ENCODE assay signal across 17 cellular contexts in genomic region chr6:75144396-75144795, GRCh38.
DNase-seq lines count a peak whose midpoint lies in the region; ATAC-seq and TF ChIP-seq lines count a peak whose summit lies in the region.
"Had no signal": no experiment of that assay in that cellular context is flagged by ENCODE, and none has a peak within 500 bp of the region (broad histone marks: within the 10 kb centered on the region; RNA-seq: fewer than 3 reads in every experiment).

No MANE protein-coding gene starts in this region.

- no peaks in the 10 kb centered on the region for H3K79me2 ChIP-seq in GM23338 (replicated peaks; ENCODE audit: insufficient read depth)

- H3K36me3 Mint-ChIP-seq in GM23338 (ENCODE audit: low read depth), result no peaks in the 10 kb centered on the region

- peaks cover 9% of the 10 kb centered on the region for H3K79me1 ChIP-seq in mesenchymal stem cell (replicated peaks; ENCODE audit: low read length, poor library complexity, severe bottlenecking)

- ATAC-seq in GM23338 (no peak), GM19467 (IDR thresholded peaks at IDR 0.05; ENCODE audit: unreplicated experiment) (no peak)
- ATAC-seq: GM12878 had no signal

- no peaks in the 10 kb centered on the region for H3F3A ChIP-seq in GM23338 (replicated peaks; ENCODE audit: low read depth)

- H3K4me1 ChIP-seq in GM23338 (ENCODE audit: insufficient read depth) (no peaks in the 10 kb centered on the region), mesenchymal stem cell (ENCODE audit: control insufficient read depth, insufficient read depth, low read depth, low read length) (peaks cover 1% of the 10 kb centered on the region)
- H3K4me1 ChIP-seq: Caco-2 had no signal

- DNase-seq in GM23338 (ENCODE audit: low spot score) (no peak), glomerular visceral epithelial cell (ENCODE audit: extremely low spot score) (peak; percentile 2), mesenchymal stem cell (no peak), AG20443 (ENCODE audit: low spot score) (no peak)
- no peak for DNase-seq in stimulated activated CD8-positive, alpha-beta memory T cell treated with anti-CD3 and anti-CD28 coated beads, Interleukin-4, amount 100 ng/mL, for 48 hours
- DNase-seq in stimulated activated CD4-positive, alpha-beta T cell treated with anti-CD3 and anti-CD28 coated beads, Interleukin-2, amount 100 ng/mL, for 24 hours, result no peak
- DNase-seq: ACHN; AML-193; Caco-2; CD4-positive, alpha-beta T cell; DMS79 treated with DMSO at 0.1 percent for 48 hours; EL; H9 had no signal

- H3K27me3 ChIP-seq in GM23338 (ENCODE audit: insufficient read depth) (no peaks in the 10 kb centered on the region), mesenchymal stem cell (ENCODE audit: control insufficient read depth in 1 of 2, insufficient read depth in 1 of 2, low read length in 2 of 2) (no peaks in the 10 kb centered on the region)

- no peak overlapping the region for H2AK5ac ChIP-seq in mesenchymal stem cell (ENCODE audit: low read length, severe bottlenecking)

- H3K9me2 ChIP-seq in GM23338 (ENCODE audit: insufficient read depth), result no peaks in the 10 kb centered on the region

- 0 out of 2 replicates have a peak overlapping the region, but pooled peaks have one; percentile 19 for H2AFZ ChIP-seq in GM23338
- H2AFZ ChIP-seq in mesenchymal stem cell (ENCODE audit: low read depth, low read length), result no peak overlapping the region

- H3K27me3 Mint-ChIP-seq in GM23338 (ENCODE audit: insufficient read depth, low read depth, poor library complexity), result no peaks in the 10 kb centered on the region

- H2BK5ac ChIP-seq in mesenchymal stem cell (ENCODE audit: low read depth, low read length, poor library complexity, severe bottlenecking), result no peak overlapping the region

- no peak overlapping the region for H3K14ac ChIP-seq in mesenchymal stem cell (ENCODE audit: low read length in 2 of 2)

- H3K9me3 Mint-ChIP-seq in GM23338, result no peaks in the 10 kb centered on the region
- H3K9me3 Mint-ChIP-seq: CD4-positive, alpha-beta T cell; H9 had no signal

- H3K4me3 Mint-ChIP-seq in GM23338, result no peak overlapping the region
- H3K4me3 Mint-ChIP-seq: CD4-positive, alpha-beta T cell; H9 had no signal

- H4K91ac ChIP-seq in mesenchymal stem cell (ENCODE audit: low read length), result no peak overlapping the region

- H3K27ac ChIP-seq in GM23338 (ENCODE audit: low read depth), result no peak overlapping the region
- peak overlapping the region; percentile 68 for H3K27ac ChIP-seq in mesenchymal stem cell (ENCODE audit: low read length, poor library complexity, severe bottlenecking)
- H3K27ac ChIP-seq: C4-2B, KMS-11 had no signal

- no peak for TF ChIP-seq CTCF in GM23338 (conservative IDR thresholded peaks at IDR 0.05; ENCODE audit: low read depth in 2 of 2)

- no peak overlapping the region for H4K8ac ChIP-seq in mesenchymal stem cell (ENCODE audit: low read length)

- H4K20me1 ChIP-seq in GM23338 (replicated peaks; ENCODE audit: insufficient read depth), result no peaks in the 10 kb centered on the region

- no peaks in the 10 kb centered on the region; the same call in 2 of the 3 replicates for H3K4me1 Mint-ChIP-seq in GM23338
- H3K4me1 Mint-ChIP-seq: H9 had no signal

- 100% methylated on average over 1 of the region's 1 CpG for WGBS in mesenchymal stem cell

- no peak overlapping the region for H2BK15ac ChIP-seq in mesenchymal stem cell (ENCODE audit: low read depth, poor library complexity, severe bottlenecking)

- H2BK12ac ChIP-seq in mesenchymal stem cell (ENCODE audit: low read length in 2 of 2), result no peak overlapping the region

- no peak overlapping the region for H3K18ac ChIP-seq in mesenchymal stem cell (ENCODE audit: low read depth in 1 of 2, low read length in 2 of 2)

- H3K36me3 ChIP-seq in GM23338 (ENCODE audit: insufficient read depth) (no peaks in the 10 kb centered on the region), mesenchymal stem cell (ENCODE audit: control insufficient read depth in 1 of 2, insufficient read depth in 2 of 2, low read depth in 1 of 2, low read length in 2 of 2) (peaks cover 9 to 58% of the 10 kb centered on the region in 2 experiments)

- no peaks in the 10 kb centered on the region for H3K9me3 ChIP-seq in mesenchymal stem cell (ENCODE audit: control insufficient read depth, low read length)
- H3K9me3 ChIP-seq: Caco-2 had no signal

- no peak overlapping the region for H3K9ac ChIP-seq in mesenchymal stem cell (ENCODE audit: low read length)
- H3K9ac ChIP-seq: KMS-11 had no signal

- H2BK120ac ChIP-seq in mesenchymal stem cell (ENCODE audit: low read depth, low read length), result no peak overlapping the region

- H3K4ac ChIP-seq in mesenchymal stem cell (ENCODE audit: low read depth in 1 of 2, low read length in 2 of 2), result no peak overlapping the region

- H3K4me3 ChIP-seq in GM23338 (no peak overlapping the region), mesenchymal stem cell (ENCODE audit: insufficient read depth in 1 of 2, low read depth in 1 of 2, low read length in 2 of 2) (no peak overlapping the region)
- H3K4me3 ChIP-seq: GM12878 had no signal

- H3K4me2 ChIP-seq in GM23338, result no peak overlapping the region
- no peak overlapping the region for H3K4me2 ChIP-seq in mesenchymal stem cell (ENCODE audit: low read length, poor library complexity, severe bottlenecking)
- H3K4me2 ChIP-seq: KMS-11 had no signal

- no peak overlapping the region for H3K27ac Mint-ChIP-seq in GM23338
- H3K27ac Mint-ChIP-seq: CD4-positive, alpha-beta T cell; H9 had no signal

- H3K23ac ChIP-seq in mesenchymal stem cell (ENCODE audit: low read length in 2 of 2), result no peak overlapping the region

TF ChIP-seq in GM23338, 12 proteins besides CTCF, POLR2A, EP300 and RAD21 (continues in another document):
- TF ChIP-seq EZH2phosphoT487 (IDR thresholded peaks at IDR 0.05; ENCODE audit: unreplicated experiment) (no peak), JUNB (IDR thresholded peaks at IDR 0.05; ENCODE audit: unreplicated experiment) (no peak), ZNF331 (CRISPR knock-in tag; IDR thresholded peaks at IDR 0.05; ENCODE audit: low read depth) (no peak), EZH2 (IDR thresholded peaks at IDR 0.05; ENCODE audit: low read depth, unreplicated experiment) (no peak), STAT1 (IDR thresholded peaks at IDR 0.05; ENCODE audit: unreplicated experiment) (no peak), POLR2AphosphoS5 (IDR thresholded peaks at IDR 0.05; ENCODE audit: low read depth) (no peak), NANOG (IDR thresholded peaks at IDR 0.05; ENCODE audit: borderline replicate concordance) (no peak), ZNF114 (CRISPR knock-in tag; IDR thresholded peaks at IDR 0.05) (no peak), ZNF462 (CRISPR knock-in tag; IDR thresholded peaks at IDR 0.05) (no peak)
